Comparison of ENCODE assay signal across 17 cellular contexts in the genomic region with DNA sequence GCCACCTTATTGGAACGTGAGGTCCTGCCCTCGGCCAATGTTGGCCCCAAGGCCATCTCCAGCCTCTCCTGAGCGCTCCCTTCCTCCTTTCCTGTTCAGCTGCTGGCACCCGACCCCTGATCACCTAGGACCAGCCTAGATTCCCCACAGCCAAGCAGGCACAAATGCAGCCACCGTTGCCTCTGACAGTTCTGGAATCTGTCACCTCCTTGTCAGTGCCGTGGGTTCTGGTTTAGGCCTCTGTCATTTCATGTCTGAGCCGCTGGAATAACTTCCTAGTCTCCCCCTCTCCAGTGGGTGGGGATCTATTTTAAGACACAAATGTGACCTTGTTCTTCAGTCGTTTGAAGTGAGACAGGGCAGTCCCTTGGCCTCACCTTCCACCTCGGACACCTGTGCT.
"Had no signal": no experiment of that assay in that cellular context is flagged by ENCODE, and none has a peak within 500 bp of the region (broad histone marks: within the 10 kb centered on the region; RNA-seq: fewer than 3 reads in every experiment).

No MANE protein-coding gene starts in this region.

- H3K27ac Mint-ChIP-seq: activated CD4-positive, alpha-beta memory T cell treated with anti-CD3 and anti-CD28 coated beads for 36 hours; activated naive CD8-positive, alpha-beta T cell treated with anti-CD3 and anti-CD28 coated beads, Interleukin-2, amount 50 U/mL, for 24 hours; nephron had no signal

- H3K9me3 Mint-ChIP-seq: activated CD4-positive, alpha-beta memory T cell treated with anti-CD3 and anti-CD28 coated beads for 36 hours; activated naive CD8-positive, alpha-beta T cell treated with anti-CD3 and anti-CD28 coated beads, Interleukin-2, amount 50 U/mL, for 24 hours; immature natural killer cell; nephron; stimulated activated effector memory CD8-positive, alpha-beta T cell treated with anti-CD3 and anti-CD28 coated beads, Interleukin-12 subunit alpha, Interleukin-12 subunit beta, amount 100 ng/mL, for 72 hours had no signal

- H2AFZ ChIP-seq: parathyroid adenoma had no signal

- H3K4me1 Mint-ChIP-seq: activated naive CD8-positive, alpha-beta T cell treated with anti-CD3 and anti-CD28 coated beads, Interleukin-2, amount 50 U/mL, for 24 hours; immature natural killer cell; nephron; stimulated activated effector memory CD8-positive, alpha-beta T cell treated with anti-CD3 and anti-CD28 coated beads, Interleukin-12 subunit alpha, Interleukin-12 subunit beta, amount 100 ng/mL, for 72 hours had no signal

- H3K9ac ChIP-seq: parathyroid adenoma had no signal

- ATAC-seq: activated naive CD8-positive, alpha-beta T cell treated with anti-CD3 and anti-CD28 coated beads, Interleukin-2, amount 50 U/mL, for 24 hours; stimulated activated effector memory CD8-positive, alpha-beta T cell treated with anti-CD3 and anti-CD28 coated beads, Interleukin-12 subunit alpha, Interleukin-12 subunit beta, amount 100 ng/mL, for 72 hours had no signal

- H3K36me3 ChIP-seq: colonic mucosa had no signal

- H3K4me3 Mint-ChIP-seq: activated CD4-positive, alpha-beta memory T cell treated with anti-CD3 and anti-CD28 coated beads for 36 hours; activated naive CD8-positive, alpha-beta T cell treated with anti-CD3 and anti-CD28 coated beads, Interleukin-2, amount 50 U/mL, for 24 hours; immature natural killer cell; nephron; stimulated activated effector memory CD8-positive, alpha-beta T cell treated with anti-CD3 and anti-CD28 coated beads, Interleukin-12 subunit alpha, Interleukin-12 subunit beta, amount 100 ng/mL, for 72 hours had no signal

- H3K4me2 ChIP-seq: smooth muscle cell had no signal

- H3K4me3 ChIP-seq: colonic mucosa, smooth muscle cell, tibial artery, vagina had no signal

- H3K79me2 ChIP-seq: parathyroid adenoma had no signal

- H3K27me3 Mint-ChIP-seq: activated CD4-positive, alpha-beta memory T cell treated with anti-CD3 and anti-CD28 coated beads for 36 hours; activated naive CD8-positive, alpha-beta T cell treated with anti-CD3 and anti-CD28 coated beads, Interleukin-2, amount 50 U/mL, for 24 hours had no signal

- DNase-seq: activated CD4-positive, alpha-beta memory T cell treated with anti-CD3 and anti-CD28 coated beads for 36 hours; activated CD4-positive, alpha-beta T cell treated with anti-CD3 and anti-CD28 coated beads for 1 hour; activated CD8-positive, alpha-beta memory T cell treated with anti-CD3 and anti-CD28 coated beads, Interleukin-2, amount 50 U/mL, for 4 hours; activated naive CD4-positive, alpha-beta T cell treated with Interleukin-2 at 50 U/mL for 16 hours; activated naive CD8-positive, alpha-beta T cell treated with anti-CD3 and anti-CD28 coated beads, Interleukin-2, amount 50 U/mL, for 24 hours; caudate nucleus; colonic mucosa; effector CD8-positive, alpha-beta T cell; immature natural killer cell; retina; T1000; tibial artery had no signal

- H3K4me1 ChIP-seq: colonic mucosa, parathyroid adenoma had no signal

- H3K27me3 ChIP-seq: colonic mucosa, tibial artery, vagina had no signal

- H3K9me3 ChIP-seq: colonic mucosa, tibial artery, vagina had no signal

- H3K27ac ChIP-seq: colonic mucosa, parathyroid adenoma, tibial artery, vagina had no signal
